ENCODE assay signal across 12 cellular contexts in the genomic region with DNA sequence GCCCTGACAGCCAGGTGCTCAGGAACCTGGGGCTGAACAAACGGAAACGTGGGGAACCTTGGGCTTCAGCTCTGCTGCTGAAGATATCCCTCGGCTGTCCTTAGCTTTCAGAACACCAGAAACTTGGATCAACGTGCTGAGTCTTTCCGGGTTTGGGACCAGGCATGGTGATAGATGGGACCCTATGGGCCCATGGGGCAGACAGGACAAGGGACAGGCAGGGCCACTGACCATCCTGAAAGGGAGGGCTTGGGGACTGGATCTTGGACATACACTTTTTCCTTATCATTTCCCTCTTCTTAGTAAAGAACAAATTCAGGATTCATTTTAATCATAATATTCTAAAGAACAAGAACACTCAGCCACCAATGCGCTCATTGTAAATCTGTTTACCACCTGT. TPM values are rescaled to one million over a fixed set of nuclear protein-coding genes. Genes with fewer than 3 reads are reported as not detected.
A peak's percentile ranks its signal among the peaks of the same experiment; 100 is the strongest.
DNase-seq lines count a peak whose midpoint lies in the region; ATAC-seq, FAIRE-seq and TF ChIP-seq lines count a peak whose summit lies in the region.
"Had no signal": no experiment of that assay in that cellular context is flagged by ENCODE, and none has a peak within 500 bp of the region (broad histone marks: within the 10 kb centered on the region; RNA-seq: fewer than 3 reads in every experiment).

No MANE protein-coding gene starts in this region.

- H4K20me1 ChIP-seq in osteoblast (ENCODE audit: insufficient read depth, low read length): no peaks in the 10 kb centered on the region

- H3K9me3 ChIP-seq in kidney (ENCODE audit: control insufficient read depth in 1 of 2, low read length in 2 of 2) (no peaks in the 10 kb centered on the region), osteoblast (ENCODE audit: low read depth, low read length) (no peaks in the 10 kb centered on the region)
- H3K9me3 ChIP-seq: Caco-2, SK-N-SH had no signal

- CTCF ChIA-PET in RWPE1 (lab: Yijun Ruan, JAX): interaction anchor here (0.6 to 1.6 kb wide), 2 partner anchors 12 to 465 kb away, joined by 3 to 6 read pairs; no protein-coding TSS in a partner anchor

- no peak overlapping the region for H2AFZ ChIP-seq in osteoblast (ENCODE audit: low read length)

- FAIRE-seq in kidney (lab: Jason Lieb, UNC): no peak

- no peak for ATAC-seq in activated naive CD4-positive, alpha-beta T cell treated with anti-CD3 and anti-CD28 coated beads, Interleukin-2, amount 50 U/mL, for 72 hours
- ATAC-seq in foreskin keratinocyte (no peak), HG03457 (IDR thresholded peaks at IDR 0.05; ENCODE audit: unreplicated experiment) (no peak), HG02623 (IDR thresholded peaks at IDR 0.05; ENCODE audit: unreplicated experiment) (no peak)

- H3K9ac ChIP-seq in kidney (ENCODE audit: low read length in 2 of 2): no peak overlapping the region
- H3K9ac ChIP-seq: SK-N-SH had no signal

- DNase-seq in activated naive CD4-positive, alpha-beta T cell treated with anti-CD3 and anti-CD28 coated beads, Interleukin-2, amount 50 U/mL, for 72 hours (ENCODE audit: low spot score in 2 of 2): no peak
- no peak for DNase-seq in activated naive CD4-positive, alpha-beta T cell treated with Interleukin-2 at 50 U/mL for 16 hours
- DNase-seq in RWPE1 (ENCODE audit: low spot score) (no peak), kidney (peak; percentile 23), osteoblast (ENCODE audit: insufficient read length, low spot score, missing footprints) (peak; percentile 52), foreskin keratinocyte (no peak)
- DNase-seq: SIG-M5 had no signal

- H3K79me2 ChIP-seq in osteoblast (ENCODE audit: insufficient read depth, low read length): no peaks in the 10 kb centered on the region

- H3K27me3 ChIP-seq in osteoblast (ENCODE audit: insufficient read depth, low read length) (no peaks in the 10 kb centered on the region), foreskin keratinocyte (no peaks in the 10 kb centered on the region)

- H3K4me2 ChIP-seq in osteoblast (ENCODE audit: insufficient read depth, low read length): no peak overlapping the region
- H3K4me2 ChIP-seq: SK-N-SH had no signal

- H3K4me1 ChIP-seq in kidney (ENCODE audit: control insufficient read depth in 1 of 2, insufficient read depth in 1 of 2, low read depth in 1 of 2, low read length in 2 of 2) (peaks cover 6% of the 10 kb centered on the region in 2 donors), osteoblast (ENCODE audit: insufficient read depth, low read length) (no peaks in the 10 kb centered on the region), foreskin keratinocyte (no peaks in the 10 kb centered on the region)
- H3K4me1 ChIP-seq: Caco-2 had no signal

- peaks cover 34 to 67% of the 10 kb centered on the region in 2 donors for H3K36me3 ChIP-seq in kidney (ENCODE audit: control insufficient read depth in 1 of 2, insufficient read depth in 2 of 2, low read length in 2 of 2)
- peaks cover 23% of the 10 kb centered on the region for H3K36me3 ChIP-seq in osteoblast (ENCODE audit: insufficient read depth, low read length)

- POLR2A ChIA-PET in RWPE1 (lab: Yijun Ruan, JAX; ENCODE audit: low non-redundant PET): no interaction called here

- peak overlapping the region; percentile 9 to 36 for H3K27ac Mint-ChIP-seq in activated naive CD4-positive, alpha-beta T cell treated with anti-CD3 and anti-CD28 coated beads, Interleukin-2, amount 50 U/mL, for 72 hours

- H3K27ac ChIP-seq in RWPE1 (peak overlapping the region; percentile 28), kidney (ENCODE audit: low read depth in 2 of 2, low read length in 2 of 2) (no peak overlapping the region), osteoblast (ENCODE audit: low read depth, low read length) (no peak overlapping the region), foreskin keratinocyte (no peak overlapping the region)

- TF ChIP-seq CTCF in RWPE1 (conservative IDR thresholded peaks at IDR 0.05; ENCODE audit: low read depth) (no peak), kidney (IDR thresholded peaks at IDR 0.05; ENCODE audit: borderline replicate concordance, extremely low read depth, insufficient read depth) (no peak), osteoblast (IDR thresholded peaks at IDR 0.05; ENCODE audit: extremely low read depth, low read depth, low read length) (no peak), foreskin keratinocyte (conservative IDR thresholded peaks at IDR 0.05) (no peak)

- intact Hi-C loops in kidney (cut with DNase I): no loop called here

- H3K9me3 Mint-ChIP-seq in activated naive CD4-positive, alpha-beta T cell treated with anti-CD3 and anti-CD28 coated beads, Interleukin-2, amount 50 U/mL, for 72 hours: no peaks in the 10 kb centered on the region
- H3K9me3 Mint-ChIP-seq: CD4-positive, alpha-beta memory T cell had no signal

- H3K4me3 ChIP-seq in kidney (ENCODE audit: low read length in 2 of 2) (no peak overlapping the region), osteoblast (ENCODE audit: insufficient read depth, low read length) (no peak overlapping the region)

- H3K36me3 Mint-ChIP-seq in activated naive CD4-positive, alpha-beta T cell treated with anti-CD3 and anti-CD28 coated beads, Interleukin-2, amount 50 U/mL, for 72 hours: peaks cover 0 to 6% of the 10 kb centered on the region in 2 donors

RNA-seq across cellular contexts. Expression of gene HES6, which starts 16.3 kb away (rescaled TPM):
- 1 to 10 TPM; 4.7 to 5.1 TPM for total RNA-seq in activated naive CD4-positive, alpha-beta T cell treated with anti-CD3 and anti-CD28 coated beads, Interleukin-2, amount 50 U/mL, for 72 hours
- 5.2 TPM for total RNA-seq in kidney
- 5.5 TPM for polyA plus RNA-seq in kidney (ENCODE audit: insufficient read depth, low read depth, low replicate concordance)
- total RNA-seq in osteoblast: 1.8 and 4.0 TPM in 2 replicates
- total RNA-seq in foreskin keratinocyte: 3.2 and 3.4 TPM in 2 replicates
- polyA plus RNA-seq in foreskin keratinocyte: 5.1 and 5.4 TPM in 2 replicates

RNA-seq across cellular contexts. Expression of gene PER2, which starts 32.3 kb away (rescaled TPM):
- total RNA-seq in activated naive CD4-positive, alpha-beta T cell treated with anti-CD3 and anti-CD28 coated beads, Interleukin-2, amount 50 U/mL, for 72 hours: 10 to 100 TPM; 11.5 to 15.0 TPM
- total RNA-seq in kidney (28.4 TPM), osteoblast (7.4 and 9.4 TPM in 2 replicates), foreskin keratinocyte (2.2 and 3.7 TPM in 2 replicates)
- polyA plus RNA-seq in kidney (ENCODE audit: insufficient read depth, low read depth, low replicate concordance) (1.8 TPM), foreskin keratinocyte (0.48 and 1.0 TPM in 2 replicates)

RNA-seq across cellular contexts. Expression of gene ILKAP, which starts 52.6 kb away (rescaled TPM):
- total RNA-seq in activated naive CD4-positive, alpha-beta T cell treated with anti-CD3 and anti-CD28 coated beads, Interleukin-2, amount 50 U/mL, for 72 hours: 10 to 100 TPM; 40.7 to 64.8 TPM
- total RNA-seq in kidney (47.7 TPM), osteoblast (24.2 and 24.5 TPM in 2 replicates), foreskin keratinocyte (31.8 and 35.3 TPM in 2 replicates)
- polyA plus RNA-seq in kidney (ENCODE audit: insufficient read depth, low read depth, low replicate concordance) (38.4 TPM), foreskin keratinocyte (41.1 and 44.2 TPM in 2 replicates)

Comparison
In these comparisons a context has a peak if more than half of its experiments do, and no peak if none do; other contexts are left out.
1. DNase-seq: peak in kidney (single experiment) and osteoblast (single experiment); none in activated naive CD4-positive, alpha-beta T cell treated with anti-CD3 and anti-CD28 coated beads, Interleukin-2, amount 50 U/mL, for 72 hours (0 of 2), activated naive CD4-positive, alpha-beta T cell treated with Interleukin-2 at 50 U/mL for 16 hours (single experiment), RWPE1 (single experiment) and foreskin keratinocyte (0 of 2).